9 cellular contexts compared by ENCODE assay signal in genomic region chr3:143307613-143308183, GRCh38.
DNase-seq lines count a peak whose midpoint lies in the region; ATAC-seq and TF ChIP-seq lines count a peak whose summit lies in the region.
"Had no signal": no experiment of that assay in that cellular context is flagged by ENCODE, and none has a peak within 500 bp of the region (broad histone marks: within the 10 kb centered on the region; RNA-seq: fewer than 3 reads in every experiment).

No MANE protein-coding gene starts in this region.

- POLR2A ChIA-PET in WTC11 (lab: Charles Lee): no interaction called here

- H3K4me3 Mint-ChIP-seq in stimulated activated naive B cell treated with anti-CD40 and anti-IgM and Interleukin-4, amounts not matched to agents 10 μg/mL and 1 μg/mL and 100 μg/mL, for 72 hours: no peak overlapping the region
- no peak overlapping the region for H3K4me3 Mint-ChIP-seq in WTC11
- H3K4me3 Mint-ChIP-seq: activated T-cell treated with anti-CD3 and anti-CD28 coated beads, Interleukin-2, amount 50 U/mL, for 24 hours had no signal

- no peaks in the 10 kb centered on the region for H3K9me3 ChIP-seq in gastrocnemius medialis

- no peaks in the 10 kb centered on the region for H3K27me3 Mint-ChIP-seq in stimulated activated naive B cell treated with anti-CD40 and anti-IgM and Interleukin-4, amounts not matched to agents 10 μg/mL and 1 μg/mL and 100 μg/mL, for 72 hours
- no peaks in the 10 kb centered on the region for H3K27me3 Mint-ChIP-seq in WTC11 (ENCODE audit: low read depth)
- H3K27me3 Mint-ChIP-seq: activated T-cell treated with anti-CD3 and anti-CD28 coated beads, Interleukin-2, amount 50 U/mL, for 24 hours had no signal

- no peaks in the 10 kb centered on the region for H3K9me3 Mint-ChIP-seq in stimulated activated naive B cell treated with anti-CD40 and anti-IgM and Interleukin-4, amounts not matched to agents 10 μg/mL and 1 μg/mL and 100 μg/mL, for 72 hours
- peaks cover 3% of the 10 kb centered on the region; the same call in 1 of the 2 replicates for H3K9me3 Mint-ChIP-seq in WTC11
- H3K9me3 Mint-ChIP-seq: activated T-cell treated with anti-CD3 and anti-CD28 coated beads, Interleukin-2, amount 50 U/mL, for 24 hours had no signal

- H3K4me3 ChIP-seq in foreskin fibroblast (ENCODE audit: low read depth in 1 of 2, low read length in 2 of 2) (no peak overlapping the region), gastrocnemius medialis (no peak overlapping the region)

- peaks cover 6 to 8% of the 10 kb centered on the region in 2 donors for H3K4me1 Mint-ChIP-seq in stimulated activated naive B cell treated with anti-CD40 and anti-IgM and Interleukin-4, amounts not matched to agents 10 μg/mL and 1 μg/mL and 100 μg/mL, for 72 hours
- peaks cover 6% of the 10 kb centered on the region; the same call in 1 of the 2 replicates for H3K4me1 Mint-ChIP-seq in WTC11

- peak; percentile 39 for DNase-seq in GM20000 (ENCODE audit: low spot score)
- peak; percentile 80 for DNase-seq in OCI-M1 (lab: John Stamatoyannopoulos, UW)
- DNase-seq in foreskin fibroblast: peak; percentile 62 to 65
- DNase-seq in stimulated activated naive B cell treated with anti-CD40 and anti-IgM and Interleukin-4, amounts not matched to agents 10 μg/mL and 1 μg/mL and 100 μg/mL, for 72 hours: no peak
- no peak for DNase-seq in WTC11 (ENCODE audit: low spot score)
- no peak for DNase-seq in NCI-H2196 treated with DMSO at 0.1 percent for 48 hours (lab: John Stamatoyannopoulos, UW; ENCODE audit: unreplicated experiment)
- DNase-seq in gastrocnemius medialis: no peak
- DNase-seq: activated T-cell treated with anti-CD3 and anti-CD28 coated beads, Interleukin-2, amount 50 U/mL, for 24 hours; stimulated activated CD4-positive, alpha-beta T cell treated with anti-CD3 and anti-CD28 coated beads, Interleukin-15, amount 100 ng/mL, for 24 hours had no signal

- TF ChIP-seq CTCF in GM20000 (IDR thresholded peaks at IDR 0.05; ENCODE audit: extremely low read depth, missing control alignments) (no peak), foreskin fibroblast (IDR thresholded peaks at IDR 0.05; ENCODE audit: low read depth, low read length) (no peak), WTC11 (IDR thresholded peaks at IDR 0.05) (no peak), gastrocnemius medialis (IDR thresholded peaks at IDR 0.05 in 4 of 5, conservative IDR thresholded peaks at IDR 0.05 in 1 of 5) (no peak)

- no peak overlapping the region for H3K27ac Mint-ChIP-seq in stimulated activated naive B cell treated with anti-CD40 and anti-IgM and Interleukin-4, amounts not matched to agents 10 μg/mL and 1 μg/mL and 100 μg/mL, for 72 hours
- no peak overlapping the region for H3K27ac Mint-ChIP-seq in WTC11
- H3K27ac Mint-ChIP-seq: activated T-cell treated with anti-CD3 and anti-CD28 coated beads, Interleukin-2, amount 50 U/mL, for 24 hours had no signal

- no peaks in the 10 kb centered on the region for H3K36me3 ChIP-seq in gastrocnemius medialis

- peaks cover 0 to 1% of the 10 kb centered on the region in 2 donors for H3K36me3 Mint-ChIP-seq in stimulated activated naive B cell treated with anti-CD40 and anti-IgM and Interleukin-4, amounts not matched to agents 10 μg/mL and 1 μg/mL and 100 μg/mL, for 72 hours
- H3K36me3 Mint-ChIP-seq in WTC11: no peaks in the 10 kb centered on the region

- ATAC-seq in stimulated activated naive B cell treated with anti-CD40 and anti-IgM and Interleukin-4, amounts not matched to agents 10 μg/mL and 1 μg/mL and 100 μg/mL, for 72 hours (replicated peaks): peak; percentile 75 to 84
- ATAC-seq in WTC11: no peak
- no peak for ATAC-seq in gastrocnemius medialis

- in situ Hi-C loops in gastrocnemius medialis (cut with MboI; ENCODE audit: low sequenced_read_pairs in 4 of 4): no loop called here

- intact Hi-C loops in gastrocnemius medialis (cut with DNase I; ENCODE audit: low total_unique reads): no loop called here

- H3K27me3 ChIP-seq in gastrocnemius medialis: no peaks in the 10 kb centered on the region

- TF ChIP-seq POLR2A in gastrocnemius medialis (IDR thresholded peaks at IDR 0.05): no peak

- H3K27ac ChIP-seq in gastrocnemius medialis: no peak overlapping the region

- CTCF ChIA-PET in WTC11 (lab: Charles Lee): no interaction called here

- H3K4me1 ChIP-seq in gastrocnemius medialis: peaks cover 2 to 4% of the 10 kb centered on the region in 2 donors

TF ChIP-seq in WTC11, 78 proteins besides CTCF, POLR2A, EP300 and RAD21:
- TF ChIP-seq AR (CRISPR knock-in tag; IDR thresholded peaks at IDR 0.05): no peak
- no peak for TF ChIP-seq TEAD1 (CRISPR knock-in tag; IDR thresholded peaks at IDR 0.05)
- no peak for TF ChIP-seq MYBL2 (CRISPR knock-in tag; IDR thresholded peaks at IDR 0.05)
- TF ChIP-seq ZNF423 (CRISPR knock-in tag; IDR thresholded peaks at IDR 0.05): no peak
- no peak for TF ChIP-seq NFATC4 (CRISPR knock-in tag; IDR thresholded peaks at IDR 0.05)
- TF ChIP-seq ZNF317 (CRISPR knock-in tag; IDR thresholded peaks at IDR 0.05; ENCODE audit: borderline replicate concordance, low read depth): no peak
- no peak for TF ChIP-seq ZNF425 (CRISPR knock-in tag; conservative IDR thresholded peaks at IDR 0.05)
- TF ChIP-seq KAT7 (CRISPR knock-in tag; IDR thresholded peaks at IDR 0.05; ENCODE audit: borderline replicate concordance): no peak
- no peak for TF ChIP-seq ATF6 (CRISPR knock-in tag; IDR thresholded peaks at IDR 0.05)

Comparison
In these comparisons a context has a peak if more than half of its experiments do, and no peak if none do; other contexts are left out.
1. DNase-seq: peak in GM20000 (single experiment), OCI-M1 (single experiment) and foreskin fibroblast (2 of 2); none in stimulated activated naive B cell treated with anti-CD40 and anti-IgM and Interleukin-4, amounts not matched to agents 10 μg/mL and 1 μg/mL and 100 μg/mL, for 72 hours (single experiment), WTC11 (single experiment), NCI-H2196 treated with DMSO at 0.1 percent for 48 hours (single experiment) and gastrocnemius medialis (0 of 2).
2. ATAC-seq: peak in stimulated activated naive B cell treated with anti-CD40 and anti-IgM and Interleukin-4, amounts not matched to agents 10 μg/mL and 1 μg/mL and 100 μg/mL, for 72 hours (2 of 2); none in WTC11 (single experiment) and gastrocnemius medialis (0 of 2).